12 cellular contexts compared by ENCODE assay signal in the genomic region with DNA sequence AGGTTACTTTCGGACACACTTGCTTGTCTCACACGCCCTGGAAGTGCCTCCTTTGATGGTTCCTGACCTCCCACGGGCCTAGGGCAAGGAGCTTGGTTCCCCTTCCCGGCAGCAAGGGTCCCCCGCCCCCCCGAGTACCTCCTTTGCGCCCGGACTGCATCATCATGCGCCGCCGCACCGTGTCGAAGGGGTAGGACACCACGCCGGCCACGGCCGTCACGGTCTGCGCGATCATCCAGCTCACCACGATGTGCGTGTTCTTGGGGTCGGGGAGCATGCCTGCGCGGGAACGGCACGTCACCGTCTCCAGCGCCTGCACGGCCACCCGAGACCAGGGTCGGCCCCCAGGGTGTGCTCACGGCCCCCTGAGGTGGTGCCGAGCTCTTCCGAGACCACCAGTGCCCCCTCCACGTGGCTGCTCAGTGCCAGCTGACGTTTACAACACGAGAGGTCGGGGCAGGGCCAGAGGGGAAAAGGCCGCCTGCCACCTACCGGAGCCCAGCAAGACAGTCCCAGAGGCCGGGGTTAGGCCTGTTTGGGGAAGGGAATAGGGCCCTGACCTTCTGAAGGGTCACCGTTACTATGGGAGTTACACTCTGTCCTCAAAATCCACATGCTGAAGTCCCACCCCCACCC. TPM values are rescaled to one million over a fixed set of nuclear protein-coding genes. Genes with fewer than 3 reads are reported as not detected.
DNase-seq lines count a peak whose midpoint lies in the region; ATAC-seq, FAIRE-seq and TF ChIP-seq lines count a peak whose summit lies in the region.
"Had no signal": no experiment of that assay in that cellular context is flagged by ENCODE, and none has a peak within 500 bp of the region (broad histone marks: within the 10 kb centered on the region; RNA-seq: fewer than 3 reads in every experiment).

No MANE protein-coding gene starts in this region.

- SMC1A ChIA-PET in GM12878 (lab: Charles Lee; ENCODE audit: uncharacterized antibody, unreplicated experiment): no interaction called here

- H3K27ac Mint-ChIP-seq in nephron: no peak overlapping the region

- H3K36me3 ChIP-seq in DND-41 (ENCODE audit: insufficient read depth, low read length) (peaks cover 87% of the 10 kb centered on the region), GM12878 (ENCODE audit: control insufficient read depth in 2 of 2, insufficient read depth in 2 of 2, low read length in 1 of 2) (peaks cover 43 to 52% of the 10 kb centered on the region in 2 experiments)

- RAD21 ChIA-PET in GM12878 (lab: Charles Lee; ENCODE audit: unreplicated experiment): no interaction called here

- TF ChIP-seq RAD21 in GM12878 (IDR thresholded peaks at IDR 0.05; ENCODE audit: insufficient read depth, low read depth, low read length): no peak

- H3K4me1 ChIP-seq in DND-41 (ENCODE audit: insufficient read depth, low read length): peaks cover 31% of the 10 kb centered on the region
- H3K4me1 ChIP-seq in GM12878 (ENCODE audit: control insufficient read depth, insufficient read depth, low read length): peaks cover 8% of the 10 kb centered on the region; the same call in 1 of the 2 replicates

- H3K9ac ChIP-seq in DND-41 (ENCODE audit: low read depth, low read length): no peak overlapping the region
- no peak overlapping the region for H3K9ac ChIP-seq in GM12878 (ENCODE audit: control insufficient read depth, insufficient read depth, low read length)

- H3K9me3 ChIP-seq in DND-41 (ENCODE audit: insufficient read depth, low read length, severe bottlenecking) (no peaks in the 10 kb centered on the region), GM12878 (replicated peaks; ENCODE audit: control insufficient read depth, insufficient read depth, low read length) (no peaks in the 10 kb centered on the region)

- BruUV-seq in GM12878 (replicated peaks; lab: Mats Ljungman, UMichigan): no TSS peak

- no peak for FAIRE-seq in GM12878 (lab: Jason Lieb, UNC)
- FAIRE-seq: GM12891, keratinocyte had no signal

- H3K79me2 ChIP-seq in DND-41 (ENCODE audit: insufficient read depth, low read length) (peaks cover 62% of the 10 kb centered on the region), GM12878 (ENCODE audit: control insufficient read depth, insufficient read depth, low read length) (peaks cover 45% of the 10 kb centered on the region)

- intact Hi-C loops in GM12878 (cut with micrococcal nuclease; ENCODE audit: unreplicated experiment): no loop called here

- no peak for TF ChIP-seq EP300 in GM12878 (IDR thresholded peaks at IDR 0.05; ENCODE audit: borderline replicate concordance in 1 of 2, control insufficient read depth in 1 of 2, low read depth in 2 of 2, low read length in 2 of 2)

- POLR2A ChIA-PET in GM12878 (lab: Charles Lee): no interaction called here

- H3K27me3 Mint-ChIP-seq in nephron (ENCODE audit: low read depth): peaks cover 4% of the 10 kb centered on the region
- H3K27me3 Mint-ChIP-seq: progenitor cell of endocrine pancreas had no signal

- in situ Hi-C loops in GM12878 (cut with MboI): no loop called here

- ATAC-seq in DND-41 (ENCODE audit: insufficient read depth, low read depth) (no peak), GM12878 (no peak), GM19351 (IDR thresholded peaks at IDR 0.05; ENCODE audit: unreplicated experiment) (no peak), HG02870 (IDR thresholded peaks at IDR 0.05; ENCODE audit: unreplicated experiment) (no peak), HG03342 (IDR thresholded peaks at IDR 0.05; ENCODE audit: unreplicated experiment) (no peak)

- H3K27ac ChIP-seq in DND-41 (ENCODE audit: low read length) (no peak overlapping the region), GM12878 (ENCODE audit: control insufficient read depth, insufficient read depth) (no peak overlapping the region)
- H3K27ac ChIP-seq: tibial nerve had no signal

- peaks cover 78% of the 10 kb centered on the region for H3K36me3 Mint-ChIP-seq in nephron (ENCODE audit: low read depth)

- TF ChIP-seq CTCF in DND-41 (IDR thresholded peaks at IDR 0.05; ENCODE audit: borderline replicate concordance, extremely low read depth, low read length, poor library complexity, severe bottlenecking) (no peak), GM12878 (IDR thresholded peaks at IDR 0.05 in 2 of 3, conservative IDR thresholded peaks at IDR 0.05 in 1 of 3; ENCODE audit: control insufficient read depth in 2 of 3, extremely low read depth in 1 of 3, insufficient read depth in 1 of 3, low read depth in 3 of 3, low read length in 3 of 3) (no peak), nephron (IDR thresholded peaks at IDR 0.05; ENCODE audit: unreplicated experiment in 3 of 3) (no peak)

- H3K4me3 ChIP-seq in DND-41 (ENCODE audit: low read depth in 1 of 2, low read length in 2 of 2) (no peak overlapping the region), GM12878 (no peak overlapping the region)
- H3K4me3 ChIP-seq: tibial nerve had no signal

- peak overlapping the region; percentile 68 to 79 (median 70) for H3K4me3 Mint-ChIP-seq in nephron

- H3K27me3 ChIP-seq in DND-41 (ENCODE audit: insufficient read depth, low read length, poor library complexity) (no peaks in the 10 kb centered on the region), GM12878 (replicated peaks in 1 of 2; ENCODE audit: control insufficient read depth in 2 of 2, insufficient read depth in 2 of 2, low read length in 1 of 2) (no peaks in the 10 kb centered on the region)
- H3K27me3 ChIP-seq: tibial nerve had no signal

- H2AFZ ChIP-seq in DND-41 (ENCODE audit: low read depth, low read length) (no peak overlapping the region), GM12878 (ENCODE audit: control insufficient read depth, low read depth, low read length) (no peak overlapping the region)

- H3K4me2 ChIP-seq in DND-41 (ENCODE audit: insufficient read depth, low read length) (peak overlapping the region; percentile 13; the same call in 1 of the 2 replicates), GM12878 (ENCODE audit: control insufficient read depth, insufficient read depth) (no peak overlapping the region)

- DNase-seq in AG08396 (ENCODE audit: low spot score) (peak; percentile 2), DND-41 (peak; percentile 4), GM12878 (ENCODE audit: low read depth, low spot score) (no peak)

- peaks cover 6% of the 10 kb centered on the region for H3K4me1 Mint-ChIP-seq in nephron

- TF ChIP-seq POLR2A in GM12878 (IDR thresholded peaks at IDR 0.05; ENCODE audit: low read depth, low read length): peak; percentile 73

- no peaks in the 10 kb centered on the region for H3K9me3 Mint-ChIP-seq in nephron

- peaks cover 76% of the 10 kb centered on the region for H4K20me1 ChIP-seq in DND-41 (ENCODE audit: insufficient read depth, low read length)
- peaks cover 19% of the 10 kb centered on the region; the same call in 1 of the 2 replicates for H4K20me1 ChIP-seq in GM12878 (ENCODE audit: control insufficient read depth, insufficient read depth)

- CTCF ChIA-PET in GM12878 (lab: Yijun Ruan, JAX): no interaction called here

- WGBS in GM12878 (ENCODE audit: insufficient coverage, insufficient replicate concordance, low lambda C conversion rate, missing lambda C conversion rate): 98% methylated on average over 42 of the region's 43 CpGs

TF ChIP-seq in GM12878, 131 proteins besides CTCF, POLR2A, EP300 and RAD21:
- no peak for TF ChIP-seq RUNX3 (IDR thresholded peaks at IDR 0.05; ENCODE audit: low read length)
- TF ChIP-seq POLR2AphosphoS2 (IDR thresholded peaks at IDR 0.05; ENCODE audit: low read depth, low read length): peak; percentile 29; the same call in 1 of the 2 replicates
- TF ChIP-seq POLR2AphosphoS5 (IDR thresholded peaks at IDR 0.05; ENCODE audit: low read length): peak; percentile 14; the same call in 1 of the 2 replicates

RNA-seq across cellular contexts. Expression of a gene that starts 4.7 kb away (rescaled TPM):
- total RNA-seq in GM12878 (2013; cell fraction: nucleolus; rRNA removed): 200 and 249 TPM in 2 replicates
- total RNA-seq in GM12878 (2014; rRNA removed) (225 and 293 TPM in 2 replicates), GM12878 (2014; rRNA removed; fragmentation: Illumina TruSeq; extraction: Trizol) (261 and 287 TPM in 2 replicates), GM12878 (2021) (632 and 654 TPM in 2 replicates)
- 286 TPM for polyA plus RNA-seq in GM12878 (2011; ENCODE audit: low read depth)
- polyA plus RNA-seq in GM12878 (2011; rRNA removed) (157 and 352 TPM in 2 replicates), GM12878 (2014; fragmentation: Illumina TruSeq; extraction: Trizol) (34.2 and 187 TPM in 2 replicates), GM12878 (2014; fragmentation: Nextera tagmentation; extraction: Ambion mirVana) (100 to 1,000 TPM in 1 of 2 experiments, 10 to 100 TPM in 1; 61.9 to 127 TPM), GM12878 (2014; rRNA removed) (642 and 753 TPM in 2 replicates), GM12878 (2016; fragmentation: Nextera tagmentation; extraction: Ambion mirVana) (100 to 1,000 TPM; 447 to 454 TPM)
- 683 and 869 TPM in 2 replicates for polyA plus RNA-seq in GM12878 (2011; cell fraction: cytosol; rRNA removed)
- polyA plus RNA-seq in GM12878 (2011; cell fraction: nucleus; rRNA removed): 295 and 304 TPM in 2 replicates
- polyA plus RNA-seq in GM12878 (2012): 757 and 810 TPM in 2 replicates
- polyA minus RNA-seq in GM12878 (2011; rRNA and poly(A)+ RNA removed): 274 and 515 TPM in 2 replicates
- 253 and 254 TPM in 2 replicates for polyA minus RNA-seq in GM12878 (2011; cell fraction: cytosol; rRNA and poly(A)+ RNA removed)
- polyA minus RNA-seq in GM12878 (2011; cell fraction: nucleus; rRNA and poly(A)+ RNA removed): 107 and 179 TPM in 2 replicates

RNA-seq across cellular contexts. Expression of a gene that starts 50.7 kb away (rescaled TPM):
- 72.9 and 75.8 TPM in 2 replicates for total RNA-seq in GM12878 (2013; cell fraction: nucleolus; rRNA removed)
- total RNA-seq in GM12878 (2014; rRNA removed) (28.0 and 28.1 TPM in 2 replicates), GM12878 (2014; rRNA removed; fragmentation: Illumina TruSeq; extraction: Trizol) (14.1 and 14.3 TPM in 2 replicates), GM12878 (2021) (19.5 and 21.1 TPM in 2 replicates)
- 10.7 TPM for polyA plus RNA-seq in GM12878 (2011; ENCODE audit: low read depth)
- polyA plus RNA-seq in GM12878 (2011; rRNA removed) (22.5 and 31.1 TPM in 2 replicates), GM12878 (2014; fragmentation: Illumina TruSeq; extraction: Trizol) (15.0 and 23.5 TPM in 2 replicates), GM12878 (2014; fragmentation: Nextera tagmentation; extraction: Ambion mirVana) (1 to 10 TPM; 2.1 to 4.5 TPM), GM12878 (2014; rRNA removed) (22.9 and 25.4 TPM in 2 replicates), GM12878 (2016; fragmentation: Nextera tagmentation; extraction: Ambion mirVana) (10 to 100 TPM; 14.7 to 16.4 TPM)
- 36.2 and 38.5 TPM in 2 replicates for polyA plus RNA-seq in GM12878 (2011; cell fraction: cytosol; rRNA removed)
- 21.5 and 44.5 TPM in 2 replicates for polyA plus RNA-seq in GM12878 (2011; cell fraction: nucleus; rRNA removed)
- polyA plus RNA-seq in GM12878 (2012): 24.2 and 25.0 TPM in 2 replicates
- 51.6 and 62.0 TPM in 2 replicates for polyA minus RNA-seq in GM12878 (2011; rRNA and poly(A)+ RNA removed)
- polyA minus RNA-seq in GM12878 (2011; cell fraction: cytosol; rRNA and poly(A)+ RNA removed): 9.1 and 13.1 TPM in 2 replicates
- 25.9 and 33.0 TPM in 2 replicates for polyA minus RNA-seq in GM12878 (2011; cell fraction: nucleus; rRNA and poly(A)+ RNA removed)
- total RNA-seq: M059J, progenitor cell of endocrine pancreas had no signal
- polyA plus RNA-seq: keratinocyte had no signal
